ENCODE assay signal across 8 cellular contexts in genomic region chrX:69615779-69616519, GRCh38. TPM values are rescaled to one million over a fixed set of nuclear protein-coding genes. Genes with fewer than 3 reads are reported as not detected.
A peak's percentile ranks its signal among the peaks of the same experiment; 100 is the strongest.
DNase-seq lines count a peak whose midpoint lies in the region.

TSS of gene EDA (plus strand) at chrX:69616113.

- H3K79me1 ChIP-seq in neuronal stem cell (ENCODE audit: low read depth, low read length), result no peaks in the 10 kb centered on the region

- H3K27me3 Mint-ChIP-seq in activated naive CD8-positive, alpha-beta T cell, result peaks cover 2% of the 10 kb centered on the region

- no peak within 1 kb of the TSS for H4K91ac ChIP-seq in neuronal stem cell (ENCODE audit: low read depth, low read length, poor library complexity)

- DNase-seq in NCI-H2081 (lab: John Stamatoyannopoulos, UW) (peak; percentile 31 to 47), NCI-H2081 treated with DMSO at 0.1 percent for 48 hours (lab: John Stamatoyannopoulos, UW) (no peak), HPDE6-E6E7 (ENCODE audit: extremely low spot score) (peak; percentile 10), SK-N-MC (ENCODE audit: low read depth, low spot score) (peak; percentile 24), glomerular visceral epithelial cell (ENCODE audit: extremely low spot score) (peak; percentile 4), neuronal stem cell (ENCODE audit: low spot score) (peak; percentile 87)

- no peak within 1 kb of the TSS for H2AK5ac ChIP-seq in neuronal stem cell (ENCODE audit: low read depth, low read length)

- no peaks in the 10 kb centered on the region for H3K9me3 ChIP-seq in SK-N-MC (ENCODE audit: low read depth, low read length)
- no peaks in the 10 kb centered on the region for H3K9me3 ChIP-seq in neuronal stem cell (replicated peaks in 1 of 2; ENCODE audit: control insufficient read depth in 2 of 2, insufficient read depth in 1 of 2, low read depth in 1 of 2, low read length in 2 of 2)
- no peaks in the 10 kb centered on the region for H3K9me3 ChIP-seq in stomach smooth muscle (ENCODE audit: control insufficient read depth in 2 of 2, low read length in 2 of 2)

- H3K27ac ChIP-seq in SK-N-MC, result no peak within 1 kb of the TSS
- peak within 1 kb of the TSS; percentile 45 for H3K27ac ChIP-seq in neuronal stem cell (replicated peaks; ENCODE audit: low read length)
- no peak within 1 kb of the TSS for H3K27ac ChIP-seq in stomach smooth muscle (ENCODE audit: low read length)

- H3K9ac ChIP-seq in SK-N-MC (ENCODE audit: insufficient read length), result peak within 1 kb of the TSS; percentile 35
- H3K9ac ChIP-seq in neuronal stem cell (ENCODE audit: low read depth, low read length, poor library complexity), result peak within 1 kb of the TSS; percentile 70
- H3K9ac ChIP-seq in stomach smooth muscle (ENCODE audit: low read length in 2 of 2), result no peak within 1 kb of the TSS

- H3K36me3 Mint-ChIP-seq in activated naive CD8-positive, alpha-beta T cell, result no peaks in the 10 kb centered on the region

- peak within 1 kb of the TSS; percentile 65 for H3K23ac ChIP-seq in neuronal stem cell (ENCODE audit: low read depth, low read length, poor library complexity)

- H3K27me3 ChIP-seq in neuronal stem cell (ENCODE audit: control insufficient read depth in 3 of 3, insufficient read depth in 3 of 3, low read depth in 1 of 3, low read length in 3 of 3), result peaks cover 0 to 27% (median 6%) of the 10 kb centered on the region in 3 experiments
- peaks cover 0 to 10% of the 10 kb centered on the region in 2 donors for H3K27me3 ChIP-seq in stomach smooth muscle (ENCODE audit: control insufficient read depth in 1 of 2, insufficient read depth in 2 of 2, low read length in 2 of 2)

- H3K27ac Mint-ChIP-seq in activated naive CD8-positive, alpha-beta T cell, result no peak within 1 kb of the TSS

- H2BK120ac ChIP-seq in neuronal stem cell (ENCODE audit: low read depth, low read length), result no peak within 1 kb of the TSS

- H3K9me3 Mint-ChIP-seq in activated naive CD8-positive, alpha-beta T cell (ENCODE audit: low read depth), result no peaks in the 10 kb centered on the region

- H2BK12ac ChIP-seq in neuronal stem cell (ENCODE audit: low read length), result no peak within 1 kb of the TSS

- peak within 1 kb of the TSS; percentile 57 for H3K18ac ChIP-seq in neuronal stem cell (ENCODE audit: low read length)

- H3K4me3 ChIP-seq in SK-N-MC (peak within 1 kb of the TSS; percentile 84), neuronal stem cell (ENCODE audit: low read length in 2 of 2) (peak within 1 kb of the TSS; percentile 48 to 87), stomach smooth muscle (ENCODE audit: low read length in 2 of 2) (peak within 1 kb of the TSS; percentile 63 to 71)

- no peak within 1 kb of the TSS for H3K14ac ChIP-seq in neuronal stem cell (ENCODE audit: low read length)

- no peak within 1 kb of the TSS for H2BK15ac ChIP-seq in neuronal stem cell (ENCODE audit: low read length)

- H3K4me1 ChIP-seq in neuronal stem cell (ENCODE audit: control insufficient read depth in 2 of 2, insufficient read depth in 1 of 2, low read depth in 1 of 2, low read length in 2 of 2) (peaks cover 0 to 1% of the 10 kb centered on the region in 2 donors), stomach smooth muscle (ENCODE audit: control insufficient read depth, insufficient read depth, low read length) (no peaks in the 10 kb centered on the region)

- peak within 1 kb of the TSS; percentile 82 for H3K4me3 Mint-ChIP-seq in activated naive CD8-positive, alpha-beta T cell

- no peak within 1 kb of the TSS for H2BK5ac ChIP-seq in neuronal stem cell (ENCODE audit: low read length)

- WGBS in neuronal stem cell (ENCODE audit: extremely low coverage in 2 of 2, insufficient read length in 2 of 2, insufficient replicate concordance in 1 of 2), 2 donors, result no CpG with 5 or more reads among the region's 62 CpGs

- peaks cover 30% of the 10 kb centered on the region for H3K4me1 Mint-ChIP-seq in activated naive CD8-positive, alpha-beta T cell (ENCODE audit: low read depth)

- peak within 1 kb of the TSS; percentile 96 for H3K4me2 ChIP-seq in neuronal stem cell (ENCODE audit: insufficient read depth, low read length, poor library complexity, severe bottlenecking)

- no peak within 1 kb of the TSS for H4K8ac ChIP-seq in neuronal stem cell (ENCODE audit: low read depth, low read length)

- H3K4ac ChIP-seq in neuronal stem cell (ENCODE audit: low read length), result no peak within 1 kb of the TSS

- H2AFZ ChIP-seq in neuronal stem cell (ENCODE audit: low read length), result peak within 1 kb of the TSS; percentile 96

- H3K36me3 ChIP-seq in SK-N-MC (ENCODE audit: insufficient read depth, low read length) (no peaks in the 10 kb centered on the region), neuronal stem cell (replicated peaks in 1 of 2; ENCODE audit: control insufficient read depth in 2 of 2, insufficient read depth in 2 of 2, low read length in 2 of 2) (no peaks in the 10 kb centered on the region), stomach smooth muscle (ENCODE audit: control insufficient read depth in 2 of 2, insufficient read depth in 2 of 2, low read length in 2 of 2) (no peaks in the 10 kb centered on the region)

RNA-seq across cellular contexts. Expression of gene EDA, which starts in this region (rescaled TPM):
- polyA plus RNA-seq in neuronal stem cell (2013, experiment 1 of 2), result 3.7 TPM
- polyA plus RNA-seq in neuronal stem cell (2013, experiment 2 of 2), result 3.4 TPM

Comparison
In these comparisons a context has a peak if more than half of its experiments do, and no peak if none do; other contexts are left out.
1. H3K9ac ChIP-seq: peak in SK-N-MC (single experiment) and neuronal stem cell (single experiment); none in stomach smooth muscle (0 of 2).
2. Peak in every context shown above with its lines, with median percentiles within 50 percentile points of each other: H3K4me3 ChIP-seq.